ENCODE assay signal across 8 cellular contexts in genomic region chr1:226736001-226736907, GRCh38. TPM values are rescaled to one million over a fixed set of nuclear protein-coding genes. Genes with fewer than 3 reads are reported as not detected.
DNase-seq lines count a peak whose midpoint lies in the region; ATAC-seq and TF ChIP-seq lines count a peak whose summit lies in the region.

No MANE protein-coding gene starts in this region.

- peak; percentile 8 to 38 for TF ChIP-seq POLR2A in gastrocnemius medialis (IDR thresholded peaks at IDR 0.05)

- no peaks in the 10 kb centered on the region for H3K9me3 Mint-ChIP-seq in activated T-helper 17 cell treated with anti-CD3 and anti-CD28 coated beads, Interleukin-2, amount 50 U/mL, for 72 hours
- no peaks in the 10 kb centered on the region for H3K9me3 Mint-ChIP-seq in Calu3 (ENCODE audit: low read depth, unreplicated experiment)

- intact Hi-C loops in gastrocnemius medialis (cut with DNase I; ENCODE audit: low total_unique reads): loop anchor here (2.0 to 5.0 kb wide), 3 partner anchors 33 to 99 kb away; no protein-coding TSS in a partner anchor
- intact Hi-C loops in Calu3 (cut with micrococcal nuclease; ENCODE audit: unreplicated experiment): no loop called here

- H3K4me1 ChIP-seq in HEK293 (ENCODE audit: control insufficient read depth, insufficient read depth, low read length) (0 out of 2 replicates have a peak, but pooled peaks cover 2% of the 10 kb centered on the region), hepatocyte (ENCODE audit: insufficient read depth) (peaks cover 14% of the 10 kb centered on the region), gastrocnemius medialis (peaks cover 23 to 36% of the 10 kb centered on the region in 2 donors)

- H3K4me2 ChIP-seq in hepatocyte: peak overlapping the region; percentile 94

- H4K20me1 ChIP-seq in hepatocyte (ENCODE audit: insufficient read depth, poor library complexity, severe bottlenecking): peaks cover 20% of the 10 kb centered on the region

- no peak overlapping the region for H3K4me3 ChIP-seq in HEK293 (ENCODE audit: low read depth, low read length)
- H3K4me3 ChIP-seq in hepatocyte: no peak overlapping the region
- peak overlapping the region; percentile 79 to 86 (median 84) for H3K4me3 ChIP-seq in gastrocnemius medialis

- CTCF ChIA-PET in HEK293 (lab: Yijun Ruan, JAX) (interaction anchor here (0.5 to 0.6 kb wide), 2 partner anchors 44 to 1254 kb away, joined by 3 to 4 read pairs; no protein-coding TSS in a partner anchor), Calu3 (lab: Charles Lee) (no interaction called here)

- H3K27ac ChIP-seq in HEK293 (ENCODE audit: extremely low read depth, low read depth, low read length) (no peak overlapping the region), hepatocyte (no peak overlapping the region), gastrocnemius medialis (peak overlapping the region; percentile 84 to 91 (median 88))

- peak overlapping the region; percentile 92 for H3K27ac Mint-ChIP-seq in activated T-helper 17 cell treated with anti-CD3 and anti-CD28 coated beads, Interleukin-2, amount 50 U/mL, for 72 hours
- H3K27ac Mint-ChIP-seq in Calu3 (ENCODE audit: unreplicated experiment): no peak overlapping the region

- H3K27me3 ChIP-seq in hepatocyte: peaks cover 5% of the 10 kb centered on the region
- H3K27me3 ChIP-seq in gastrocnemius medialis: no peaks in the 10 kb centered on the region

- BruUV-seq in Calu3 (replicated peaks; lab: Mats Ljungman, UMichigan): no TSS peak

- H3K4me1 Mint-ChIP-seq in activated T-helper 17 cell treated with anti-CD3 and anti-CD28 coated beads, Interleukin-2, amount 50 U/mL, for 72 hours: peaks cover 25% of the 10 kb centered on the region
- peaks cover 5% of the 10 kb centered on the region for H3K4me1 Mint-ChIP-seq in Calu3 (ENCODE audit: low read depth, unreplicated experiment)

- no peak for DNase-seq in hepatocyte (ENCODE audit: low spot score)
- DNase-seq in gastrocnemius medialis: peak in 1 of 2 donors; percentile 23
- DNase-seq in Calu3: no peak
- no peak for DNase-seq in AG08395 (ENCODE audit: low spot score)
- no peak for DNase-seq in DMS153 (lab: John Stamatoyannopoulos, UW)

- H3K27me3 Mint-ChIP-seq in activated T-helper 17 cell treated with anti-CD3 and anti-CD28 coated beads, Interleukin-2, amount 50 U/mL, for 72 hours: no peaks in the 10 kb centered on the region
- no peaks in the 10 kb centered on the region for H3K27me3 Mint-ChIP-seq in Calu3 (ENCODE audit: unreplicated experiment)

- in situ Hi-C loops in gastrocnemius medialis (cut with MboI; ENCODE audit: low sequenced_read_pairs in 4 of 4): loop anchor here in 2 of 4 donors (10.0 kb wide), 1 partner anchor 89 kb away; no protein-coding TSS in a partner anchor

- H3K9me2 ChIP-seq in hepatocyte (replicated peaks; ENCODE audit: insufficient read depth): no peaks in the 10 kb centered on the region

- H3K9me3 ChIP-seq in HEK293 (ENCODE audit: control insufficient read depth, insufficient read depth, low read depth, low read length) (no peaks in the 10 kb centered on the region), hepatocyte (ENCODE audit: low read depth) (no peaks in the 10 kb centered on the region), gastrocnemius medialis (no peaks in the 10 kb centered on the region)

- POLR2A ChIA-PET in HEK293 (lab: Yijun Ruan, JAX): no interaction called here

- peaks cover 66% of the 10 kb centered on the region for H3K36me3 Mint-ChIP-seq in activated T-helper 17 cell treated with anti-CD3 and anti-CD28 coated beads, Interleukin-2, amount 50 U/mL, for 72 hours (ENCODE audit: low read depth)
- H3K36me3 Mint-ChIP-seq in Calu3 (ENCODE audit: insufficient read depth, unreplicated experiment): peaks cover 21% of the 10 kb centered on the region

- 77% methylated on average over 37 of the region's 39 CpGs for WGBS in hepatocyte (ENCODE audit: low lambda C conversion rate, missing lambda C conversion rate)

- ATAC-seq in activated T-helper 17 cell treated with anti-CD3 and anti-CD28 coated beads, Interleukin-2, amount 50 U/mL, for 72 hours (replicated peaks): peak; percentile 7
- ATAC-seq in gastrocnemius medialis (no peak), HG03159 (IDR thresholded peaks at IDR 0.05; ENCODE audit: unreplicated experiment) (no peak)

- peak overlapping the region; percentile 83 for H3K4me3 Mint-ChIP-seq in activated T-helper 17 cell treated with anti-CD3 and anti-CD28 coated beads, Interleukin-2, amount 50 U/mL, for 72 hours
- no peak overlapping the region for H3K4me3 Mint-ChIP-seq in Calu3 (ENCODE audit: low read depth, unreplicated experiment)

- H3K79me2 ChIP-seq in hepatocyte: peaks cover 42% of the 10 kb centered on the region

- no peak overlapping the region for H2AFZ ChIP-seq in hepatocyte

- peaks cover 0 to 23% of the 10 kb centered on the region in 2 experiments; a peak in 1 of 3 replicates for H3K36me3 ChIP-seq in HEK293 (ENCODE audit: control insufficient read depth in 2 of 2, insufficient read depth in 1 of 2, low read length in 2 of 2)
- H3K36me3 ChIP-seq in hepatocyte (replicated peaks; ENCODE audit: insufficient read depth, low read depth): no peaks in the 10 kb centered on the region
- H3K36me3 ChIP-seq in gastrocnemius medialis: no peaks in the 10 kb centered on the region

- no peak for TF ChIP-seq CTCF in HEK293 (tag by site-specific recombination; IDR thresholded peaks at IDR 0.05)
- TF ChIP-seq CTCF in hepatocyte (IDR thresholded peaks at IDR 0.05; ENCODE audit: poor library complexity): no peak
- no peak for TF ChIP-seq CTCF in gastrocnemius medialis (IDR thresholded peaks at IDR 0.05 in 4 of 5, conservative IDR thresholded peaks at IDR 0.05 in 1 of 5)
- no peak for TF ChIP-seq CTCF in Calu3 (IDR thresholded peaks at IDR 0.05; ENCODE audit: unreplicated experiment)

TF ChIP-seq in HEK293, 187 proteins besides CTCF, POLR2A, EP300 and RAD21:
- TF ChIP-seq ZBTB8A (tag by site-specific recombination; IDR thresholded peaks at IDR 0.05) (no peak), ZNF16 (tag by site-specific recombination; IDR thresholded peaks at IDR 0.05; ENCODE audit: low read depth) (no peak), ZEB2 (tag by site-specific recombination; IDR thresholded peaks at IDR 0.05) (no peak), ZFHX2 (tag by site-specific recombination; conservative IDR thresholded peaks at IDR 0.05) (peak; percentile 61), MYNN (tag by site-specific recombination; IDR thresholded peaks at IDR 0.05; ENCODE audit: borderline replicate concordance) (no peak), GLIS2 (tag by site-specific recombination; IDR thresholded peaks at IDR 0.05) (peak; percentile 50; the same call in 1 of the 2 replicates), ZNF248 (tag by site-specific recombination; IDR thresholded peaks at IDR 0.05) (no peak), ZIC2 (tag by site-specific recombination; IDR thresholded peaks at IDR 0.05) (peak; percentile 58), SP2 (tag by site-specific recombination; IDR thresholded peaks at IDR 0.05) (peak; percentile 17; the same call in 1 of the 2 replicates), KLF1 (tag by site-specific recombination; IDR thresholded peaks at IDR 0.05) (no peak), SP3 (tag by site-specific recombination; IDR thresholded peaks at IDR 0.05) (no peak), ZNF830 (tag by site-specific recombination; IDR thresholded peaks at IDR 0.05; ENCODE audit: low read depth) (no peak)
- TF ChIP-seq, protein P1, sequence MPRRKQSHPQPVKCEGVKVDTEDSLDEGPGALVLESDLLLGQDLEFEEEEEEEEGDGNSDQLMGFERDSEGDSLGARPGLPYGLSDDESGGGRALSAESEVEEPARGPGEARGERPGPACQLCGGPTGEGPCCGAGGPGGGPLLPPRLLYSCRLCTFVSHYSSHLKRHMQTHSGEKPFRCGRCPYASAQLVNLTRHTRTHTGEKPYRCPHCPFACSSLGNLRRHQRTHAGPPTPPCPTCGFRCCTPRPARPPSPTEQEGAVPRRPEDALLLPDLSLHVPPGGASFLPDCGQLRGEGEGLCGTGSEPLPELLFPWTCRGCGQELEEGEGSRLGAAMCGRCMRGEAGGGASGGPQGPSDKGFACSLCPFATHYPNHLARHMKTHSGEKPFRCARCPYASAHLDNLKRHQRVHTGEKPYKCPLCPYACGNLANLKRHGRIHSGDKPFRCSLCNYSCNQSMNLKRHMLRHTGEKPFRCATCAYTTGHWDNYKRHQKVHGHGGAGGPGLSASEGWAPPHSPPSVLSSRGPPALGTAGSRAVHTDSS (tag by site-specific recombination; IDR thresholded peaks at IDR 0.05): no peak
- TF ChIP-seq, protein P2, sequence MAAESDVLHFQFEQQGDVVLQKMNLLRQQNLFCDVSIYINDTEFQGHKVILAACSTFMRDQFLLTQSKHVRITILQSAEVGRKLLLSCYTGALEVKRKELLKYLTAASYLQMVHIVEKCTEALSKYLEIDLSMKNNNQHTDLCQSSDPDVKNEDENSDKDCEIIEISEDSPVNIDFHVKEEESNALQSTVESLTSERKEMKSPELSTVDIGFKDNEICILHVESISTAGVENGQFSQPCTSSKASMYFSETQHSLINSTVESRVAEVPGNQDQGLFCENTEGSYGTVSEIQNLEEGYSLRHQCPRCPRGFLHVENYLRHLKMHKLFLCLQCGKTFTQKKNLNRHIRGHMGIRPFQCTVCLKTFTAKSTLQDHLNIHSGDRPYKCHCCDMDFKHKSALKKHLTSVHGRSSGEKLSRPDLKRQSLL (tag by site-specific recombination; IDR thresholded peaks at IDR 0.05): 0 out of 2 replicates have a peak, but pooled peaks have one; percentile 6
TF ChIP-seq in HEK293: peak in this region for 5.

RNA-seq across cellular contexts. Expression of gene ITPKB, which starts 2.8 kb away (rescaled TPM):
- total RNA-seq in activated T-helper 17 cell treated with anti-CD3 and anti-CD28 coated beads, Interleukin-2, amount 50 U/mL, for 72 hours: 10 to 100 TPM; 30.1 to 39.2 TPM
- total RNA-seq in hepatocyte (9.4 and 11.0 TPM in 2 replicates), gastrocnemius medialis (10 to 100 TPM in 1 of 4 donors, 1 to 10 TPM in 3; 7.1 to 13.9 (median 7.8) TPM), Calu3 (2022) (9.8 and 11.8 TPM in 2 replicates)
- polyA plus RNA-seq in hepatocyte: 7.4 and 13.8 TPM in 2 replicates

Comparison
In these comparisons a context has a peak if more than half of its experiments do, and no peak if none do; other contexts are left out.
1. H3K27ac ChIP-seq: peak in gastrocnemius medialis (4 of 4); none in HEK293 (single experiment) and hepatocyte (single experiment).
2. H3K4me3 ChIP-seq: peak in gastrocnemius medialis (4 of 4); none in HEK293 (single experiment) and hepatocyte (single experiment).